ENCODE assay signal across 8 cellular contexts in genomic region chr2:219230201-219230540, GRCh38. TPM values are rescaled to one million over a fixed set of nuclear protein-coding genes. Genes with fewer than 3 reads are reported as not detected.
DNase-seq lines count a peak whose midpoint lies in the region; ATAC-seq and TF ChIP-seq lines count a peak whose summit lies in the region.

No MANE protein-coding gene starts in this region.

- H3K4me3 ChIP-seq in adipocyte (ENCODE audit: low read length) = peak overlapping the region; percentile 96

- DNase-seq in NOMO-1 treated with DMSO at 0.1 percent for 48 hours (lab: John Stamatoyannopoulos, UW; ENCODE audit: unreplicated experiment) (peak; percentile 33), adipocyte (ENCODE audit: low read depth) (peak; percentile 73), hepatic stellate cell (ENCODE audit: low spot score) (peak; percentile 45), sciatic nerve (ENCODE audit: low spot score) (no peak), NCI-H526 treated with DMSO at 0.1 percent for 48 hours (lab: John Stamatoyannopoulos, UW) (no peak)

- H3K9me3 ChIP-seq in adipocyte (ENCODE audit: control insufficient read depth, low read length) = no peaks in the 10 kb centered on the region

- H3K27me3 ChIP-seq in adipocyte (replicated peaks; ENCODE audit: control insufficient read depth, insufficient read depth, low read length) = no peaks in the 10 kb centered on the region

- H3K9ac ChIP-seq in adipocyte (ENCODE audit: low read length) = peak overlapping the region; percentile 93

- peak overlapping the region; percentile 88 for H3K27ac ChIP-seq in C4-2B

- peaks cover 21% of the 10 kb centered on the region for H3K4me1 ChIP-seq in adipocyte (ENCODE audit: control insufficient read depth, insufficient read depth, low read length)

- intact Hi-C loops in sciatic nerve (cut with DNase I) = no loop called here

- peaks cover 53% of the 10 kb centered on the region for H3K36me3 ChIP-seq in adipocyte (ENCODE audit: control insufficient read depth, insufficient read depth, low read length, severe bottlenecking)

- TF ChIP-seq CTCF in C4-2B (conservative IDR thresholded peaks at IDR 0.05) = no peak

- ATAC-seq in GM21381 (IDR thresholded peaks at IDR 0.05; ENCODE audit: unreplicated experiment) (peak; percentile 24), sciatic nerve (peak; percentile 9), GM21367 (IDR thresholded peaks at IDR 0.05; ENCODE audit: unreplicated experiment) (no peak)

RNA-seq across cellular contexts. Expression of gene ANKZF1, which starts 0.6 kb away (rescaled TPM):
- total RNA-seq in sciatic nerve = 46.9 TPM

RNA-seq across cellular contexts. Expression of gene ATG9A, which starts 0.7 kb away (rescaled TPM):
- 39.9 TPM for total RNA-seq in sciatic nerve

RNA-seq across cellular contexts. Expression of gene ABCB6, which starts 11.4 kb away (rescaled TPM):
- 32.6 TPM for total RNA-seq in sciatic nerve

RNA-seq across cellular contexts. Expression of gene GLB1L, which starts 15.1 kb away (rescaled TPM):
- total RNA-seq in sciatic nerve = 4.2 TPM

RNA-seq across cellular contexts. Expression of gene STK16, which starts 15.1 kb away (rescaled TPM):
- total RNA-seq in sciatic nerve = 16.5 TPM

Comparison
In these comparisons a context has a peak if more than half of its experiments do, and no peak if none do; other contexts are left out.
1. DNase-seq: peak in NOMO-1 treated with DMSO at 0.1 percent for 48 hours (single experiment), adipocyte (single experiment) and hepatic stellate cell (single experiment); none in sciatic nerve (single experiment) and NCI-H526 treated with DMSO at 0.1 percent for 48 hours (single experiment).